7 cellular contexts compared by ENCODE assay signal in genomic region chr16:66927012-66927436, GRCh38. TPM values are rescaled to one million over a fixed set of nuclear protein-coding genes. Genes with fewer than 3 reads are reported as not detected.
A peak's percentile ranks its signal among the peaks of the same experiment; 100 is the strongest.
DNase-seq lines count a peak whose midpoint lies in the region; ATAC-seq, FAIRE-seq and TF ChIP-seq lines count a peak whose summit lies in the region.

No MANE protein-coding gene starts in this region.

- no peaks in the 10 kb centered on the region for H3K9me3 Mint-ChIP-seq in stimulated activated effector memory CD8-positive, alpha-beta T cell treated with anti-CD3 and anti-CD28 coated beads, Interleukin-12 subunit alpha, Interleukin-12 subunit beta, amount 100 ng/mL, for 72 hours

- no peak for ATAC-seq in stimulated activated effector memory CD8-positive, alpha-beta T cell treated with anti-CD3 and anti-CD28 coated beads, Interleukin-12 subunit alpha, Interleukin-12 subunit beta, amount 100 ng/mL, for 72 hours

- H3K4me3 ChIP-seq in fibroblast of pulmonary artery (replicated peaks; ENCODE audit: low read depth, low read length) (no peak overlapping the region), colonic mucosa (no peak overlapping the region)

- H3K27ac Mint-ChIP-seq in stimulated activated effector memory CD8-positive, alpha-beta T cell treated with anti-CD3 and anti-CD28 coated beads, Interleukin-12 subunit alpha, Interleukin-12 subunit beta, amount 100 ng/mL, for 72 hours = peak overlapping the region; percentile 79

- H3K36me3 Mint-ChIP-seq in stimulated activated effector memory CD8-positive, alpha-beta T cell treated with anti-CD3 and anti-CD28 coated beads, Interleukin-12 subunit alpha, Interleukin-12 subunit beta, amount 100 ng/mL, for 72 hours = peaks cover 12% of the 10 kb centered on the region

- peaks cover 47% of the 10 kb centered on the region for H3K4me1 Mint-ChIP-seq in stimulated activated effector memory CD8-positive, alpha-beta T cell treated with anti-CD3 and anti-CD28 coated beads, Interleukin-12 subunit alpha, Interleukin-12 subunit beta, amount 100 ng/mL, for 72 hours

- intact Hi-C loops in colonic mucosa (cut with DNase I) = no loop called here

- DNase-seq in GM20000 (ENCODE audit: low spot score) (peak; percentile 75), RCC 7860 (ENCODE audit: low spot score) (peak; percentile 100), fibroblast of pulmonary artery (ENCODE audit: low read depth) (peak; percentile 83), colonic mucosa (no peak), NCI-H1930 (lab: John Stamatoyannopoulos, UW) (no peak)
- DNase-seq in stimulated activated effector memory CD8-positive, alpha-beta T cell treated with anti-CD3 and anti-CD28 coated beads, Interleukin-12 subunit alpha, Interleukin-12 subunit beta, amount 100 ng/mL, for 72 hours (ENCODE audit: low spot score in 2 of 2) = no peak
- no peak for DNase-seq in activated naive CD4-positive, alpha-beta T cell treated with anti-CD3 and anti-CD28 coated beads, Interleukin-2, amount 50 U/mL, for 16 hours

- TF ChIP-seq CTCF in GM20000 (IDR thresholded peaks at IDR 0.05; ENCODE audit: extremely low read depth, missing control alignments) = no peak
- no peak for TF ChIP-seq CTCF in fibroblast of pulmonary artery (IDR thresholded peaks at IDR 0.05; ENCODE audit: low read length, missing control alignments)
- no peak for TF ChIP-seq CTCF in colonic mucosa (IDR thresholded peaks at IDR 0.05)

- H3K36me3 ChIP-seq in colonic mucosa = no peaks in the 10 kb centered on the region

- peak; percentile 98 for FAIRE-seq in RCC 7860 (lab: Jason Lieb, UNC)

- no peaks in the 10 kb centered on the region for H3K9me3 ChIP-seq in colonic mucosa

- no peak overlapping the region for H3K4me3 Mint-ChIP-seq in stimulated activated effector memory CD8-positive, alpha-beta T cell treated with anti-CD3 and anti-CD28 coated beads, Interleukin-12 subunit alpha, Interleukin-12 subunit beta, amount 100 ng/mL, for 72 hours

- H3K4me1 ChIP-seq in colonic mucosa = no peaks in the 10 kb centered on the region

- H3K27ac ChIP-seq in colonic mucosa = no peak overlapping the region

- no peak overlapping the region for H3K9ac ChIP-seq in colonic mucosa (ENCODE audit: low read depth in 2 of 2, low read length in 2 of 2)

- H3K27me3 ChIP-seq in colonic mucosa = peaks cover 15% of the 10 kb centered on the region

RNA-seq across cellular contexts. Expression of gene RRAD, which starts 1.7 kb away (rescaled TPM):
- 1 to 10 TPM; 1.4 to 4.0 TPM for total RNA-seq in colonic mucosa

RNA-seq across cellular contexts. Expression of gene CIAO2B, which starts 7.2 kb away (rescaled TPM):
- 100 to 1,000 TPM; 105 to 146 TPM for total RNA-seq in colonic mucosa

RNA-seq across cellular contexts. Expression of gene CES2, which starts 8.3 kb away (rescaled TPM):
- total RNA-seq in colonic mucosa = 100 to 1,000 TPM; 407 to 525 TPM

RNA-seq across cellular contexts. Expression of gene CDH16, which starts 8.3 kb away (rescaled TPM):
- 1 to 10 TPM in 1 of 2 donors, under 1 TPM in 1; 0.72 to 1.8 TPM for total RNA-seq in colonic mucosa

RNA-seq across cellular contexts. Expression of gene CES3, which starts 34.0 kb away (rescaled TPM):
- total RNA-seq in colonic mucosa = 100 to 1,000 TPM; 136 to 169 TPM

Comparison
In these comparisons a context has a peak if more than half of its experiments do, and no peak if none do; other contexts are left out.
1. DNase-seq: peak in GM20000 (single experiment), RCC 7860 (single experiment) and fibroblast of pulmonary artery (single experiment); none in stimulated activated effector memory CD8-positive, alpha-beta T cell treated with anti-CD3 and anti-CD28 coated beads, Interleukin-12 subunit alpha, Interleukin-12 subunit beta, amount 100 ng/mL, for 72 hours (0 of 2), activated naive CD4-positive, alpha-beta T cell treated with anti-CD3 and anti-CD28 coated beads, Interleukin-2, amount 50 U/mL, for 16 hours (single experiment), colonic mucosa (single experiment) and NCI-H1930 (0 of 2).